In the genomic region with DNA sequence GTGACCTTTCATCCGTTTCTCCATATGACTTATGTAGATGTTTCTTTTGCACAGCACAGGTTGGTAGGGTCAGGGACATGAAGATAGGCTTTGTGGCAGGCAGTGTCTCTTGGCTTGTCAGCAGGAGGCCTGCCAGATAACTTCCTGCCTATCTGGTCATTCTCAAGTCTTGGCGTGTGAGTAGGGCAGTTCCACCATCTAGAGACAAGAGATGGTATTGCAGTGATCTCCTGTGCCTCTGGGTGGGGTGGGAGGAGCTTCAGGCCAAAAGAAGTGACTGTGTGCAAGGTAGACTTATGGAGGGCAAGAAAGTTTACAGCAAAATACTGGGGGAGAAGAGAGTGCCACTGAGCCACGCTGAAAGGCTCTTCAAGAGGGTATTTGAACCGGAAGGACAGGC, we compare ENCODE assay signal across 8 cellular contexts. TPM values are rescaled to one million over a fixed set of nuclear protein-coding genes. Genes with fewer than 3 reads are reported as not detected.
DNase-seq lines count a peak whose midpoint lies in the region; ATAC-seq and TF ChIP-seq lines count a peak whose summit lies in the region.

No MANE protein-coding gene starts in this region.

- BruUV-seq in PC-9 (replicated peaks; lab: Mats Ljungman, UMichigan), result no TSS peak

- H3K36me3 Mint-ChIP-seq in activated T-cell treated with anti-CD3 and anti-CD28 coated beads, Interleukin-2, amount 50 U/mL, for 24 hours (ENCODE audit: low read depth), result peaks cover 70% of the 10 kb centered on the region
- H3K36me3 Mint-ChIP-seq in neural crest cell (ENCODE audit: low read depth), result no peaks in the 10 kb centered on the region

- H3K9me3 ChIP-seq in PC-9 (ENCODE audit: insufficient read depth, low read depth), result no peaks in the 10 kb centered on the region
- no peaks in the 10 kb centered on the region for H3K9me3 ChIP-seq in suprapubic skin

- H3K27me3 Mint-ChIP-seq in activated T-cell treated with anti-CD3 and anti-CD28 coated beads, Interleukin-2, amount 50 U/mL, for 24 hours, result no peaks in the 10 kb centered on the region
- no peaks in the 10 kb centered on the region for H3K27me3 Mint-ChIP-seq in neural crest cell (ENCODE audit: low read depth)

- no peaks in the 10 kb centered on the region for H3K79me2 ChIP-seq in PC-9 (ENCODE audit: low read depth)

- H2AFZ ChIP-seq in PC-9, result no peak overlapping the region

- H3K9me2 ChIP-seq in PC-9 (ENCODE audit: insufficient read depth), result no peaks in the 10 kb centered on the region

- H3K4me1 Mint-ChIP-seq in activated T-cell treated with anti-CD3 and anti-CD28 coated beads, Interleukin-2, amount 50 U/mL, for 24 hours (ENCODE audit: low read depth), result peaks cover 92% of the 10 kb centered on the region
- peaks cover 10% of the 10 kb centered on the region for H3K4me1 Mint-ChIP-seq in neural crest cell

- H3K27me3 ChIP-seq in PC-9 (ENCODE audit: insufficient read depth, low read depth) (no peaks in the 10 kb centered on the region), suprapubic skin (no peaks in the 10 kb centered on the region)

- no peak overlapping the region for H3K4me3 Mint-ChIP-seq in activated T-cell treated with anti-CD3 and anti-CD28 coated beads, Interleukin-2, amount 50 U/mL, for 24 hours
- no peak overlapping the region for H3K4me3 Mint-ChIP-seq in neural crest cell

- no peaks in the 10 kb centered on the region for H3K36me3 ChIP-seq in PC-9 (ENCODE audit: low read depth)
- H3K36me3 ChIP-seq in suprapubic skin, result peaks cover 36% of the 10 kb centered on the region

- POLR2A ChIA-PET in PC-9 (lab: Charles Lee; ENCODE audit: unreplicated experiment), result interaction anchor here (0.6 to 1.0 kb wide), 2 partner anchors 180 to 182 kb away, joined by 3 to 5 read pairs; a partner anchor contains a TSS

- CTCF ChIA-PET in PC-9 (lab: Charles Lee), result interaction anchor here (0.5 to 2.3 kb wide), 9 partner anchors 10 to 1066 kb away, joined by 3 to 34 read pairs (median 4); a partner anchor contains a TSS

- no peaks in the 10 kb centered on the region for H3K4me1 ChIP-seq in PC-9 (replicated peaks; ENCODE audit: insufficient read depth)
- H3K4me1 ChIP-seq in suprapubic skin, result peaks cover 80% of the 10 kb centered on the region

- peak; percentile 81 for ATAC-seq in GM21360 (IDR thresholded peaks at IDR 0.05; ENCODE audit: unreplicated experiment)

- no peak for TF ChIP-seq EP300 in suprapubic skin (IDR thresholded peaks at IDR 0.05)

- TF ChIP-seq CTCF in PC-9 (conservative IDR thresholded peaks at IDR 0.05) (peak; percentile 85), neural crest cell (conservative IDR thresholded peaks at IDR 0.05) (peak; percentile 78), suprapubic skin (IDR thresholded peaks at IDR 0.05) (peak; percentile 68 to 86)

- H3K4me2 ChIP-seq in PC-9, result no peak overlapping the region

- WGBS in suprapubic skin, result 32% methylated on average over 4 of the region's 4 CpGs

- peaks cover 5% of the 10 kb centered on the region; the same call in 1 of the 2 replicates for H4K20me1 ChIP-seq in PC-9 (ENCODE audit: insufficient read depth)

- intact Hi-C loops in PC-9 (cut with micrococcal nuclease; ENCODE audit: unreplicated experiment), result loop anchor here (1.0 to 5.0 kb wide), 4 partner anchors 45 to 1065 kb away; a partner anchor contains a TSS

- no peaks in the 10 kb centered on the region for H3F3A ChIP-seq in PC-9 (ENCODE audit: insufficient read depth, low read depth)

- no peak overlapping the region for H3K27ac ChIP-seq in PC-9
- no peak overlapping the region for H3K27ac ChIP-seq in suprapubic skin

- H3K4me3 ChIP-seq in PC-9, result no peak overlapping the region
- no peak overlapping the region for H3K4me3 ChIP-seq in suprapubic skin

- DNase-seq in DMS153 treated with DMSO at 0.1 percent for 48 hours (lab: John Stamatoyannopoulos, UW; ENCODE audit: unreplicated experiment), result peak; percentile 26
- DNase-seq in HPDE6-E6E7 (ENCODE audit: extremely low spot score), result peak; percentile 58
- peak; percentile 67 to 69 for DNase-seq in PC-9
- peak; percentile 73 for DNase-seq in activated T-cell treated with anti-CD3 and anti-CD28 coated beads, Interleukin-2, amount 50 U/mL, for 24 hours
- DNase-seq in fibroblast of gingiva (ENCODE audit: low read depth), result peak; percentile 80
- peak; percentile 48 for DNase-seq in neural crest cell (ENCODE audit: low read depth, low spot score)
- no peak for DNase-seq in suprapubic skin (ENCODE audit: low spot score in 2 of 2)

- TF ChIP-seq POLR2A in suprapubic skin (IDR thresholded peaks at IDR 0.05), result no peak

- H3K27ac Mint-ChIP-seq in activated T-cell treated with anti-CD3 and anti-CD28 coated beads, Interleukin-2, amount 50 U/mL, for 24 hours, result peak overlapping the region; percentile 26
- no peak overlapping the region for H3K27ac Mint-ChIP-seq in neural crest cell (ENCODE audit: unreplicated experiment)

- H3K9me3 Mint-ChIP-seq in activated T-cell treated with anti-CD3 and anti-CD28 coated beads, Interleukin-2, amount 50 U/mL, for 24 hours, result no peaks in the 10 kb centered on the region
- no peaks in the 10 kb centered on the region for H3K9me3 Mint-ChIP-seq in neural crest cell

RNA-seq across cellular contexts. Expression of a gene that starts 11.0 kb away (rescaled TPM):
- total RNA-seq in PC-9 (2021) (44.3 and 53.0 TPM in 2 replicates), neural crest cell (20.8 and 23.2 TPM in 2 replicates), suprapubic skin (100 to 1,000 TPM in 3 of 4 donors, 10 to 100 TPM in 1; 52.3 to 137 (median 129) TPM)

RNA-seq across cellular contexts. Expression of a gene that starts 24.8 kb away (rescaled TPM):
- total RNA-seq in PC-9 (2021), result 0.13 and 0.25 TPM in 2 replicates
- 6.6 and 8.3 TPM in 2 replicates for total RNA-seq in neural crest cell
- total RNA-seq in suprapubic skin, result 1 to 10 TPM; 1.9 to 7.3 (median 5.8) TPM

Comparison
In these comparisons a context has a peak if more than half of its experiments do, and no peak if none do; other contexts are left out.
1. DNase-seq: peak in DMS153 treated with DMSO at 0.1 percent for 48 hours (single experiment), HPDE6-E6E7 (single experiment), PC-9 (2 of 2), activated T-cell treated with anti-CD3 and anti-CD28 coated beads, Interleukin-2, amount 50 U/mL, for 24 hours (single experiment), fibroblast of gingiva (single experiment) and neural crest cell (single experiment); none in suprapubic skin (0 of 2).
2. Peak in every context shown above with its lines, with median percentiles within 50 percentile points of each other: CTCF ChIP-seq.